1 cellular context compared by ENCODE assay signal in genomic region chr17:29042679-29043538, GRCh38.
A peak's percentile ranks its signal among the peaks of the same experiment; 100 is the strongest.
TF ChIP-seq lines count a peak whose summit lies in the region.

Gene PIPOX (plus strand): TSS chr17:29043141. CDS start chr17:29043226, 85 bp downstream.

TF ChIP-seq in HepG2, 621 proteins besides CTCF, POLR2A, EP300 and RAD21 (continued from another document and continues in another):
- TF ChIP-seq TFE3 (CRISPR knock-in tag; IDR thresholded peaks at IDR 0.05) (no peak; the same call in none of the 2 replicates), SKI (IDR thresholded peaks at IDR 0.05; ENCODE audit: partially characterized antibody) (no peak), SMARCC2 (IDR thresholded peaks at IDR 0.05) (no peak), ZNF646 (CRISPR knock-in tag; IDR thresholded peaks at IDR 0.05) (no peak), KLF16 (CRISPR knock-in tag; IDR thresholded peaks at IDR 0.05) (peak in 1 of 2 experiments; percentile 65; a peak in 1 of 4 replicates), HHEX (CRISPR knock-in tag; IDR thresholded peaks at IDR 0.05) (no peak), ZNF839 (CRISPR knock-in tag; IDR thresholded peaks at IDR 0.05; ENCODE audit: borderline replicate concordance) (peak; percentile 62; the same call in 1 of the 2 replicates), LCORL (IDR thresholded peaks at IDR 0.05) (peak; percentile 92), LCORL (CRISPR knock-in tag; IDR thresholded peaks at IDR 0.05) (no peak; the same call in 1 of the 2 replicates), RFX1 (IDR thresholded peaks at IDR 0.05) (no peak), SRF (IDR thresholded peaks at IDR 0.05; ENCODE audit: low read depth, low read length) (0 out of 2 replicates have a peak, but pooled peaks have one; percentile 1), AHDC1 (CRISPR knock-in tag; IDR thresholded peaks at IDR 0.05; ENCODE audit: borderline replicate concordance) (peak; percentile 48), KDM5A (IDR thresholded peaks at IDR 0.05; ENCODE audit: borderline replicate concordance, low read length) (peak; percentile 32; the same call in 1 of the 2 replicates), POGK (CRISPR knock-in tag; conservative IDR thresholded peaks at IDR 0.05) (no peak), KMT2A (CRISPR knock-in tag; IDR thresholded peaks at IDR 0.05) (no peak; the same call in 1 of the 2 replicates), CEBPZ (IDR thresholded peaks at IDR 0.05; ENCODE audit: low read length) (no peak), SP140L (CRISPR knock-in tag; IDR thresholded peaks at IDR 0.05; ENCODE audit: borderline replicate concordance) (peak; percentile 25; the same call in 1 of the 2 replicates), ZNF446 (CRISPR knock-in tag; IDR thresholded peaks at IDR 0.05) (no peak), GATAD2A (CRISPR knock-in tag; IDR thresholded peaks at IDR 0.05) (peak; percentile 71), RFX5 (IDR thresholded peaks at IDR 0.05; ENCODE audit: low read depth, low read length) (no peak), JUND (CRISPR knock-in tag; IDR thresholded peaks at IDR 0.05) (no peak), ZNF382 (CRISPR knock-in tag; IDR thresholded peaks at IDR 0.05; ENCODE audit: borderline replicate concordance) (no peak), ZNF343 (CRISPR knock-in tag; IDR thresholded peaks at IDR 0.05) (no peak), ZSCAN22 (CRISPR knock-in tag; IDR thresholded peaks at IDR 0.05) (no peak), GFI1 (CRISPR knock-in tag; IDR thresholded peaks at IDR 0.05; ENCODE audit: borderline replicate concordance) (no peak), ZNF580 (CRISPR knock-in tag; IDR thresholded peaks at IDR 0.05; ENCODE audit: borderline replicate concordance, low read depth) (peak; percentile 92; the same call in 1 of the 2 replicates), CHCHD3 (CRISPR knock-in tag; IDR thresholded peaks at IDR 0.05) (no peak), MNT (IDR thresholded peaks at IDR 0.05) (no peak), SMARCE1 (IDR thresholded peaks at IDR 0.05; ENCODE audit: borderline replicate concordance) (no peak), AGO2 (optimal IDR thresholded peaks at IDR 0.05; ENCODE audit: low read depth, low read length) (no peak), PAX8 (CRISPR knock-in tag; IDR thresholded peaks at IDR 0.05; ENCODE audit: borderline replicate concordance) (no peak), ATF3 (CRISPR knock-in tag; IDR thresholded peaks at IDR 0.05) (peak; percentile 55), NFRKB (IDR thresholded peaks at IDR 0.05) (peak; percentile 59), NR0B2 (CRISPR knock-in tag; IDR thresholded peaks at IDR 0.05) (no peak), ZNF83 (CRISPR knock-in tag; IDR thresholded peaks at IDR 0.05; ENCODE audit: borderline replicate concordance) (peak; percentile 91), CCAR2 (optimal IDR thresholded peaks at IDR 0.05; ENCODE audit: low read depth, low read length) (no peak), ZNF552 (CRISPR knock-in tag; IDR thresholded peaks at IDR 0.05; ENCODE audit: borderline replicate concordance) (no peak), HDAC6 (IDR thresholded peaks at IDR 0.05; ENCODE audit: low read depth, low read length) (no peak), HMG20A (CRISPR knock-in tag; IDR thresholded peaks at IDR 0.05; ENCODE audit: borderline replicate concordance) (no peak), TMF1 (CRISPR knock-in tag; IDR thresholded peaks at IDR 0.05; ENCODE audit: low read depth) (no peak)
